ENCODE assay signal across 19 cellular contexts in genomic region chr6:63496388-63496804, GRCh38.
A peak's percentile ranks its signal among the peaks of the same experiment; 100 is the strongest.
DNase-seq lines count a peak whose midpoint lies in the region; ATAC-seq and TF ChIP-seq lines count a peak whose summit lies in the region.
"Had no signal": no experiment of that assay in that cellular context is flagged by ENCODE, and none has a peak within 500 bp of the region (broad histone marks: within the 10 kb centered on the region; RNA-seq: fewer than 3 reads in every experiment).

No MANE protein-coding gene starts in this region.

- no peak overlapping the region for H3K9ac ChIP-seq in colonic mucosa (ENCODE audit: low read depth in 2 of 2, low read length in 2 of 2)
- no peak overlapping the region for H3K9ac ChIP-seq in mucosa of rectum (ENCODE audit: low read depth in 1 of 2, low read length in 2 of 2)

- intact Hi-C loops in colonic mucosa (cut with DNase I) = no loop called here

- H3K27ac ChIP-seq in colonic mucosa (peak overlapping the region; percentile 73), mucosa of rectum (ENCODE audit: low read depth in 2 of 2, low read length in 2 of 2) (peak overlapping the region; percentile 24 to 65)
- H3K27ac ChIP-seq: 22Rv1 had no signal

- H3K27me3 ChIP-seq in colonic mucosa (no peaks in the 10 kb centered on the region), mucosa of rectum (ENCODE audit: control insufficient read depth in 2 of 2, insufficient read depth in 2 of 2, low read length in 2 of 2) (no peaks in the 10 kb centered on the region)

- no peak for ATAC-seq in HG02798 (IDR thresholded peaks at IDR 0.05; ENCODE audit: poor library complexity, unreplicated experiment)
- ATAC-seq: HCT116 had no signal

- DNase-seq in DMS53 (lab: John Stamatoyannopoulos, UW) (peak; percentile 39), DMS53 treated with DMSO at 0.1 percent for 48 hours (lab: John Stamatoyannopoulos, UW; ENCODE audit: unreplicated experiment) (no peak), colonic mucosa (peak; percentile 73), OCI-M1 (lab: John Stamatoyannopoulos, UW) (no peak), NCI-H2107 treated with DMSO at 0.1 percent for 48 hours (lab: John Stamatoyannopoulos, UW; ENCODE audit: unreplicated experiment) (no peak)
- DNase-seq in stimulated activated CD4-positive, alpha-beta T cell treated with anti-CD3 and anti-CD28 coated beads, Interleukin-4, amount 100 ng/mL, for 4 hours = no peak
- DNase-seq: AML-193; C1 segment of cervical spinal cord; Calu3; CD8-positive, alpha-beta memory T cell; DMS153; GDM1; Karpas-422; NCI-H1694 treated with DMSO at 0.1 percent for 48 hours; NCI-H2081 treated with DMSO at 0.1 percent for 48 hours had no signal

- H3K9me3 ChIP-seq in colonic mucosa = no peaks in the 10 kb centered on the region
- H3K9me3 ChIP-seq in mucosa of rectum (ENCODE audit: control insufficient read depth in 2 of 2, low read length in 2 of 2) = no peaks in the 10 kb centered on the region

- H3K36me3 ChIP-seq in colonic mucosa (no peaks in the 10 kb centered on the region), mucosa of rectum (ENCODE audit: control insufficient read depth in 2 of 2, insufficient read depth in 2 of 2, low read length in 2 of 2) (no peaks in the 10 kb centered on the region)

- H3K4me1 ChIP-seq in colonic mucosa = peaks cover 5% of the 10 kb centered on the region
- H3K4me1 ChIP-seq in mucosa of rectum (ENCODE audit: control insufficient read depth in 2 of 2, insufficient read depth in 2 of 2, low read length in 2 of 2) = peaks cover 7 to 20% of the 10 kb centered on the region in 2 donors

- H3K4me3 ChIP-seq in colonic mucosa (no peak overlapping the region), mucosa of rectum (ENCODE audit: low read length in 2 of 2) (no peak overlapping the region)

- TF ChIP-seq CTCF in colonic mucosa (IDR thresholded peaks at IDR 0.05) = no peak

Comparison
In these comparisons a context has a peak if more than half of its experiments do, and no peak if none do; other contexts are left out.
1. DNase-seq: peak in DMS53 (single experiment) and colonic mucosa (single experiment); none in DMS53 treated with DMSO at 0.1 percent for 48 hours (single experiment), stimulated activated CD4-positive, alpha-beta T cell treated with anti-CD3 and anti-CD28 coated beads, Interleukin-4, amount 100 ng/mL, for 4 hours (0 of 2), OCI-M1 (single experiment) and NCI-H2107 treated with DMSO at 0.1 percent for 48 hours (single experiment).